In genomic region chr19:18637644-18638630, GRCh38 we compare ENCODE assay signal across 8 cellular contexts. TPM values are rescaled to one million over a fixed set of nuclear protein-coding genes. Genes with fewer than 3 reads are reported as not detected.
DNase-seq lines count a peak whose midpoint lies in the region; ATAC-seq and TF ChIP-seq lines count a peak whose summit lies in the region.

No MANE protein-coding gene starts in this region.

- CTCF ChIA-PET in BJ (lab: Yijun Ruan, JAX) = no interaction called here
- CTCF ChIA-PET in activated CD4-positive, alpha-beta memory T cell treated with anti-CD3 and anti-CD28 coated beads, Interleukin-2, amount 10 ng/mL, durations not matched to agents 7 days and 5 days (lab: Charles Lee) = no interaction called here

- no peak overlapping the region for H3T11ph ChIP-seq in H9 (ENCODE audit: low read length)

- H3K23me2 ChIP-seq in H9 (ENCODE audit: insufficient read length, low read depth, low read length, poor library complexity, severe bottlenecking) = peaks cover 9% of the 10 kb centered on the region

- no peak overlapping the region for H2BK15ac ChIP-seq in H9 (ENCODE audit: low read depth, low read length)

- ATAC-seq in GM18873 (IDR thresholded peaks at IDR 0.05; ENCODE audit: low FRiP score, unreplicated experiment) = no peak
- ATAC-seq in HG02763 (IDR thresholded peaks at IDR 0.05; ENCODE audit: unreplicated experiment) = no peak

- no peak for TF ChIP-seq CTCF in BJ (IDR thresholded peaks at IDR 0.05; ENCODE audit: insufficient read depth, low read depth, low read length)
- no peak for TF ChIP-seq CTCF in H9 (conservative IDR thresholded peaks at IDR 0.05)

- H2AK5ac ChIP-seq in H9 (ENCODE audit: insufficient read length, low read length) = no peak overlapping the region

- H3K27ac Mint-ChIP-seq in H9 = peak overlapping the region in 1 of 3 experiments; percentile 94; a peak in 2 of 7 replicates
- peak overlapping the region; percentile 42 for H3K27ac Mint-ChIP-seq in activated CD4-positive, alpha-beta memory T cell treated with anti-CD3 and anti-CD28 coated beads, Interleukin-2, amount 10 ng/mL, durations not matched to agents 7 days and 5 days

- H2BK12ac ChIP-seq in H9 (ENCODE audit: insufficient read length, low read depth, low read length) = no peak overlapping the region

- no peak overlapping the region for H4K5ac ChIP-seq in H9 (ENCODE audit: insufficient read length, low read depth, low read length)

- no CpG with 5 or more reads among the region's 3 CpGs for WGBS in H9 (ENCODE audit: extremely low coverage, insufficient read length, low lambda C conversion rate)

- H3K4me1 Mint-ChIP-seq in H9 = peaks cover 9 to 18% of the 10 kb centered on the region in 2 experiments
- peaks cover 37% of the 10 kb centered on the region for H3K4me1 Mint-ChIP-seq in activated CD4-positive, alpha-beta memory T cell treated with anti-CD3 and anti-CD28 coated beads, Interleukin-2, amount 10 ng/mL, durations not matched to agents 7 days and 5 days

- no peaks in the 10 kb centered on the region for H4K20me1 ChIP-seq in H9 (ENCODE audit: control insufficient read depth, insufficient read depth, insufficient read length)

- H3K27me3 ChIP-seq in BJ (ENCODE audit: control insufficient read depth, insufficient read depth, low read length) (no peaks in the 10 kb centered on the region), H9 (ENCODE audit: insufficient read depth, low read length) (no peaks in the 10 kb centered on the region), iPS-20b (ENCODE audit: insufficient read depth, low read length) (peaks cover 24% of the 10 kb centered on the region), stomach smooth muscle (ENCODE audit: control insufficient read depth in 1 of 2, insufficient read depth in 2 of 2, low read length in 2 of 2) (no peaks in the 10 kb centered on the region)

- H2BK20ac ChIP-seq in H9 (ENCODE audit: low read depth, low read length, poor library complexity, severe bottlenecking) = no peak overlapping the region

- H3K4me3 ChIP-seq in BJ (ENCODE audit: low read depth, low read length) (peak overlapping the region; percentile 91), iPS-20b (ENCODE audit: low read length) (peak overlapping the region; percentile 87), stomach smooth muscle (ENCODE audit: low read length in 2 of 2) (peak overlapping the region; percentile 80 to 88)

- H3K27ac ChIP-seq in H9 (ENCODE audit: insufficient read length, low read depth, low read length) (no peak overlapping the region), iPS-20b (ENCODE audit: low read length) (no peak overlapping the region), stomach smooth muscle (ENCODE audit: low read length) (peak overlapping the region; percentile 69)

- H3K27me3 Mint-ChIP-seq in H9 (ENCODE audit: low read depth) = peaks cover 28% of the 10 kb centered on the region
- H3K27me3 Mint-ChIP-seq in activated CD4-positive, alpha-beta memory T cell treated with anti-CD3 and anti-CD28 coated beads, Interleukin-2, amount 10 ng/mL, durations not matched to agents 7 days and 5 days = peaks cover 9% of the 10 kb centered on the region

- H3K4me2 ChIP-seq in H9 (ENCODE audit: insufficient read depth, insufficient read length, low read length) = peak overlapping the region; percentile 85

- POLR2A ChIA-PET in BJ (lab: Charles Lee) = no interaction called here
- POLR2A ChIA-PET in activated CD4-positive, alpha-beta memory T cell treated with anti-CD3 and anti-CD28 coated beads, Interleukin-2, amount 10 ng/mL, durations not matched to agents 7 days and 5 days (lab: Charles Lee) = no interaction called here

- H3K4ac ChIP-seq in H9 (ENCODE audit: low read depth, low read length) = no peak overlapping the region

- H3K9me3 Mint-ChIP-seq in H9 = no peaks in the 10 kb centered on the region
- H3K9me3 Mint-ChIP-seq in activated CD4-positive, alpha-beta memory T cell treated with anti-CD3 and anti-CD28 coated beads, Interleukin-2, amount 10 ng/mL, durations not matched to agents 7 days and 5 days = no peaks in the 10 kb centered on the region

- no peaks in the 10 kb centered on the region for H3K36me3 ChIP-seq in BJ (ENCODE audit: control insufficient read depth, insufficient read depth, low read length)
- H3K36me3 ChIP-seq in iPS-20b (ENCODE audit: insufficient read depth, low read depth, low read length) = no peaks in the 10 kb centered on the region
- no peaks in the 10 kb centered on the region for H3K36me3 ChIP-seq in stomach smooth muscle (ENCODE audit: control insufficient read depth in 2 of 2, insufficient read depth in 2 of 2, low read length in 2 of 2)

- H2BK120ac ChIP-seq in H9 (ENCODE audit: low read depth, low read length, poor library complexity, severe bottlenecking) = no peak overlapping the region

- H3K9ac ChIP-seq in H9 (ENCODE audit: extremely low read depth, insufficient read length, low read length) (no peak overlapping the region), iPS-20b (ENCODE audit: low read depth, low read length) (peak overlapping the region; percentile 85; the same call in 1 of the 2 replicates), stomach smooth muscle (ENCODE audit: low read length in 2 of 2) (peak overlapping the region; percentile 85 to 88)

- H3K4me3 Mint-ChIP-seq in H9 = peak overlapping the region; percentile 78 to 86
- H3K4me3 Mint-ChIP-seq in activated CD4-positive, alpha-beta memory T cell treated with anti-CD3 and anti-CD28 coated beads, Interleukin-2, amount 10 ng/mL, durations not matched to agents 7 days and 5 days = peak overlapping the region; percentile 80

- no peak overlapping the region for H3K23ac ChIP-seq in H9 (ENCODE audit: insufficient read length, low read depth, low read length)

- H3K4me1 ChIP-seq in H9 (ENCODE audit: insufficient read depth, low read length) (peaks cover 3% of the 10 kb centered on the region; the same call in 1 of the 2 replicates), iPS-20b (ENCODE audit: insufficient read depth, low read length) (no peaks in the 10 kb centered on the region; the same call in 1 of the 2 replicates), stomach smooth muscle (ENCODE audit: control insufficient read depth, insufficient read depth, low read length) (peaks cover 21% of the 10 kb centered on the region)

- H3K9me3 ChIP-seq in H9 (ENCODE audit: control insufficient read depth, low read depth, low read length) (no peaks in the 10 kb centered on the region), iPS-20b (ENCODE audit: insufficient read depth, low read depth, low read length) (no peaks in the 10 kb centered on the region), stomach smooth muscle (ENCODE audit: control insufficient read depth in 2 of 2, low read length in 2 of 2) (no peaks in the 10 kb centered on the region)

- no peaks in the 10 kb centered on the region; the same call in 1 of the 2 replicates for H3K79me2 ChIP-seq in H9 (ENCODE audit: insufficient read depth, low read length)

- no peak overlapping the region for H4K91ac ChIP-seq in H9 (ENCODE audit: insufficient read length, low read depth, low read length)

- no peak overlapping the region for H3K56ac ChIP-seq in H9 (ENCODE audit: insufficient read length, low read depth, low read length)

- H3K18ac ChIP-seq in H9 (ENCODE audit: insufficient read length, low read depth, low read length) = no peak overlapping the region

- H3K79me1 ChIP-seq in H9 (ENCODE audit: insufficient read depth, low read depth, low read length, poor library complexity, severe bottlenecking) = peaks cover 3% of the 10 kb centered on the region

- no peak overlapping the region for H3K14ac ChIP-seq in H9 (ENCODE audit: insufficient read depth, low read length)

- H3K36me3 Mint-ChIP-seq in H9 (ENCODE audit: insufficient read depth in 1 of 3, low read depth in 3 of 3) = peaks cover 0 to 3% (median 0%) of the 10 kb centered on the region in 3 experiments; a peak in 1 of 7 replicates
- H3K36me3 Mint-ChIP-seq in activated CD4-positive, alpha-beta memory T cell treated with anti-CD3 and anti-CD28 coated beads, Interleukin-2, amount 10 ng/mL, durations not matched to agents 7 days and 5 days (ENCODE audit: low read depth) = no peaks in the 10 kb centered on the region

- no peak overlapping the region for H4K8ac ChIP-seq in H9 (replicated peaks; ENCODE audit: insufficient read length, low read depth, low read length)

- no peak overlapping the region for H2BK5ac ChIP-seq in H9 (ENCODE audit: insufficient read length, low read length)

- H2AFZ ChIP-seq in H9 (ENCODE audit: low read length) = no peak overlapping the region

- DNase-seq in BJ (ENCODE audit: low read depth) (no peak), H9 (no peak), kidney glomerular epithelial cell (lab: John Stamatoyannopoulos, UW) (no peak)
- no peak for DNase-seq in activated CD4-positive, alpha-beta memory T cell treated with anti-CD3 and anti-CD28 coated beads, Interleukin-2, amount 10 ng/mL, durations not matched to agents 7 days and 5 days

RNA-seq across cellular contexts. Expression of gene KLHL26, which starts 1.1 kb away (rescaled TPM):
- 0.91 and 2.3 TPM in 2 replicates for polyA plus RNA-seq in BJ (2011; rRNA removed)
- 0.90 and 0.98 TPM in 2 replicates for polyA minus RNA-seq in BJ (2011; rRNA and poly(A)+ RNA removed)
- 9.8 and 10.7 TPM in 2 replicates for total RNA-seq in H9 (2021)
- 10 to 100 TPM; 10.8 to 11.0 TPM for total RNA-seq in activated CD4-positive, alpha-beta memory T cell treated with anti-CD3 and anti-CD28 coated beads, Interleukin-2, amount 10 ng/mL, durations not matched to agents 7 days and 5 days

RNA-seq across cellular contexts. Expression of gene TMEM59L, which starts 25.3 kb away (rescaled TPM):
- polyA plus RNA-seq in BJ (2011; rRNA removed) = 0.69 and 1.6 TPM in 2 replicates
- 0.33 and 0.36 TPM in 2 replicates for polyA minus RNA-seq in BJ (2011; rRNA and poly(A)+ RNA removed)
- 11.2 and 12.0 TPM in 2 replicates for total RNA-seq in H9 (2021)
- total RNA-seq in activated CD4-positive, alpha-beta memory T cell treated with anti-CD3 and anti-CD28 coated beads, Interleukin-2, amount 10 ng/mL, durations not matched to agents 7 days and 5 days = under 1 TPM in 1 of 2 experiments, not detected in 1; 0.13 TPM

RNA-seq across cellular contexts. Expression of gene CRLF1, which starts 31.3 kb away (rescaled TPM):
- 5.6 and 6.6 TPM in 2 replicates for polyA plus RNA-seq in BJ (2011; rRNA removed)
- polyA minus RNA-seq in BJ (2011; rRNA and poly(A)+ RNA removed) = 1.4 and 4.8 TPM in 2 replicates
- total RNA-seq in H9 (2021) = 13.9 and 16.2 TPM in 2 replicates
- total RNA-seq in activated CD4-positive, alpha-beta memory T cell treated with anti-CD3 and anti-CD28 coated beads, Interleukin-2, amount 10 ng/mL, durations not matched to agents 7 days and 5 days = not detected

RNA-seq across cellular contexts. Expression of gene CRTC1, which starts 45.5 kb away (rescaled TPM):
- 0.97 and 1.5 TPM in 2 replicates for polyA plus RNA-seq in BJ (2011; rRNA removed)
- 0.62 and 1.4 TPM in 2 replicates for polyA minus RNA-seq in BJ (2011; rRNA and poly(A)+ RNA removed)
- 19.0 and 19.1 TPM in 2 replicates for total RNA-seq in H9 (2021)
- 1 to 10 TPM; 5.3 TPM for total RNA-seq in activated CD4-positive, alpha-beta memory T cell treated with anti-CD3 and anti-CD28 coated beads, Interleukin-2, amount 10 ng/mL, durations not matched to agents 7 days and 5 days

RNA-seq across cellular contexts. Expression of gene REX1BD, which starts 49.3 kb away (rescaled TPM):
- 22.4 and 24.3 TPM in 2 replicates for polyA plus RNA-seq in BJ (2011; rRNA removed)
- 1.9 and 2.2 TPM in 2 replicates for polyA minus RNA-seq in BJ (2011; rRNA and poly(A)+ RNA removed)
- 72.3 and 79.0 TPM in 2 replicates for total RNA-seq in H9 (2021)
- total RNA-seq in activated CD4-positive, alpha-beta memory T cell treated with anti-CD3 and anti-CD28 coated beads, Interleukin-2, amount 10 ng/mL, durations not matched to agents 7 days and 5 days = 10 to 100 TPM; 81.2 to 83.3 TPM

Comparison
In these comparisons a context has a peak if more than half of its experiments do, and no peak if none do; other contexts are left out.
1. RNA of gene CRLF1, which starts 31.3 kb away (total RNA-seq): 13.9 to 16.2 TPM in H9; not detected in activated CD4-positive, alpha-beta memory T cell treated with anti-CD3 and anti-CD28 coated beads, Interleukin-2, amount 10 ng/mL, durations not matched to agents 7 days and 5 days; every median in the first group is over 10 times any median in the second.
2. Peak in every context shown above with its lines, with median percentiles within 50 percentile points of each other: H3K4me3 ChIP-seq.